1 cellular context compared by ENCODE assay signal in the genomic region with DNA sequence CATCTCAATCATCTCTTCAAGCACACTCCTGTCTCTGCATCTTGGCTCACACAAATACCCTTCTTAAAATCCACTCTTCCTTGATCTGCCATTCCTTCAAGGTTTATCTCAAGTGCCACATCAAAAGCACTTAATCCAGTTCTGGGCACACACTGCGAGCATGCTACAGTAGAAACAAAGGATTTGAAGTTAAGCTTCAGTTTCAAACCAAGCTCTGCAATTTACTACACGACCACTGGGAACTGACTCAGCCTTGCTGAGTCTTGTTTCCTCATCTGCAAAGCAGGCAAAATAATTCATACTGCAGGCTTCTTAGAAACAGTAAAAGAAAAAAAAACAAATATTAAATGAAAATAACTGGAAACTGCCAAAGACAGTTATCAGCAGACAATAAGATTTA.
TF ChIP-seq lines count a peak whose summit lies in the region.

No MANE protein-coding gene starts in this region.

TF ChIP-seq in GM23338, 12 proteins besides CTCF, POLR2A, EP300 and RAD21 (continued from another document):
- TF ChIP-seq, protein P1, sequence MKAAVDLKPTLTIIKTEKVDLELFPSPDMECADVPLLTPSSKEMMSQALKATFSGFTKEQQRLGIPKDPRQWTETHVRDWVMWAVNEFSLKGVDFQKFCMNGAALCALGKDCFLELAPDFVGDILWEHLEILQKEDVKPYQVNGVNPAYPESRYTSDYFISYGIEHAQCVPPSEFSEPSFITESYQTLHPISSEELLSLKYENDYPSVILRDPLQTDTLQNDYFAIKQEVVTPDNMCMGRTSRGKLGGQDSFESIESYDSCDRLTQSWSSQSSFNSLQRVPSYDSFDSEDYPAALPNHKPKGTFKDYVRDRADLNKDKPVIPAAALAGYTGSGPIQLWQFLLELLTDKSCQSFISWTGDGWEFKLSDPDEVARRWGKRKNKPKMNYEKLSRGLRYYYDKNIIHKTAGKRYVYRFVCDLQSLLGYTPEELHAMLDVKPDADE (IDR thresholded peaks at IDR 0.05) = no peak
- no peak for TF ChIP-seq CREB1 (CRISPR knock-in tag; IDR thresholded peaks at IDR 0.05; ENCODE audit: low read depth)
